In the genomic region with DNA sequence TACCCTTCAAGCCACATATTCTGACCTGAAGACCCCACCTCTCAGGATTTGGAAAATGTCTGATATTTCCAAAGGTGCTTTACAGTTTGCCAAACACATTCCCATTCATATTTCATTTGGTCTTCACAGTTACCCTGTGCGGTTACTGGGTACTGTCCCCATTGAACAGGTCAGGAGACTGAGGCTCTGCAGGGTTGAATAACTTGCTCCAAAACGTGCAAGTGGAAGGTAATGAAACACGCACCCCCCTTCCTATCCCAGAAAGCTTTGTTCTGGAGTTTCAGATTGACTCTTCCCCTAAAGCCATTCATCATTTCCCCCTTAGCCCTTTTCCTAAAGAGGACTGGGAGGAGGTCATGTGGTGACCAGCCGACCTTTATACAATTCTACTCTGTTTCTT, we compare ENCODE assay signal across 24 cellular contexts. TPM values are rescaled to one million over a fixed set of nuclear protein-coding genes. Genes with fewer than 3 reads are reported as not detected.
DNase-seq lines count a peak whose midpoint lies in the region; ATAC-seq and TF ChIP-seq lines count a peak whose summit lies in the region.
"Had no signal": no experiment of that assay in that cellular context is flagged by ENCODE, and none has a peak within 500 bp of the region (broad histone marks: within the 10 kb centered on the region; RNA-seq: fewer than 3 reads in every experiment).

No MANE protein-coding gene starts in this region.

- in situ Hi-C loops in transverse colon (cut with MboI; ENCODE audit: low pct_ligation_motif_present in 1 of 4, low pct_unique_long_range_greater_than_20kb in 1 of 4, low sequenced_read_pairs in 3 of 4) = no loop called here

- no peak for DNase-seq in activated CD4-positive, alpha-beta T cell treated with anti-CD3 and anti-CD28 coated beads, Interleukin-2, amount 10 ng/mL, durations not matched to agents 24 days and 14 days
- DNase-seq in activated CD4-positive, alpha-beta T cell treated with anti-CD3 and anti-CD28 coated beads for 1 hour = no peak
- no peak for DNase-seq in activated T-helper 1 cell treated with anti-CD3 and anti-CD28 coated beads, Interleukin-12 subunit alpha, Interleukin-12 subunit beta, Interleukin-2, Interleukin-4 antibody, amounts not matched to agents 30 ng/mL and 10 ng/mL and 1 ng/mL, durations not matched to agents 14 hours and 24 hours and 36 hours (ENCODE audit: low spot score)
- DNase-seq in epithelial cell of prostate (ENCODE audit: low read depth, low spot score) (no peak), transverse colon (no peak), caudate nucleus (lab: John Stamatoyannopoulos, UW) (no peak)
- DNase-seq: 8988T, ACHN, BE2C, DMS153, DND-41, H9, KBM-7, MV-4-11, NCI-H1105, NCI-H1436 treated with DMSO at 0.1 percent for 48 hours, NCI-H187 treated with DMSO at 0.1 percent for 48 hours, NCI-H2171 treated with DMSO at 0.1 percent for 48 hours, NCI-H345, NCI-H510A treated with DMSO at 0.1 percent for 48 hours, NCI-H748 treated with DMSO at 0.1 percent for 48 hours had no signal

- H3K36me3 ChIP-seq in transverse colon = no peaks in the 10 kb centered on the region
- H3K36me3 ChIP-seq: BE2C had no signal

- intact Hi-C loops in activated CD4-positive, alpha-beta T cell treated with anti-CD3 and anti-CD28 coated beads, Interleukin-2, amount 10 ng/mL, durations not matched to agents 24 days and 14 days (cut with micrococcal nuclease) = loop anchor here (2.0 kb wide), 1 partner anchor 22 kb away; no protein-coding TSS in a partner anchor
- intact Hi-C loops in activated T-helper 1 cell treated with anti-CD3 and anti-CD28 coated beads, Interleukin-12 subunit alpha, Interleukin-12 subunit beta, Interleukin-2, Interleukin-4 antibody, amounts not matched to agents 30 ng/mL and 10 ng/mL and 1 ng/mL, durations not matched to agents 14 hours and 24 hours and 36 hours (cut with micrococcal nuclease) = no loop called here
- intact Hi-C loops in transverse colon (cut with DNase I; ENCODE audit: low total_unique reads) = no loop called here

- peak overlapping the region; percentile 45 for H3K27ac Mint-ChIP-seq in activated CD4-positive, alpha-beta T cell treated with anti-CD3 and anti-CD28 coated beads, Interleukin-2, amount 10 ng/mL, durations not matched to agents 24 days and 14 days
- peak overlapping the region; percentile 46 for H3K27ac Mint-ChIP-seq in activated T-helper 1 cell treated with anti-CD3 and anti-CD28 coated beads, Interleukin-12 subunit alpha, Interleukin-12 subunit beta, Interleukin-2, Interleukin-4 antibody, amounts not matched to agents 30 ng/mL and 10 ng/mL and 1 ng/mL, durations not matched to agents 14 hours and 24 hours and 36 hours
- H3K27ac Mint-ChIP-seq: GM23338, H9 had no signal

- H3K9me3 ChIP-seq in transverse colon = no peaks in the 10 kb centered on the region
- H3K9me3 ChIP-seq: BE2C had no signal

- H3K27ac ChIP-seq in epithelial cell of prostate = peak overlapping the region; percentile 12
- H3K27ac ChIP-seq in transverse colon = peak overlapping the region; percentile 11 to 72 (median 72)
- H3K27ac ChIP-seq in caudate nucleus (ENCODE audit: low read depth, low read length) = no peak overlapping the region

- peaks cover 36% of the 10 kb centered on the region for H3K36me3 Mint-ChIP-seq in activated CD4-positive, alpha-beta T cell treated with anti-CD3 and anti-CD28 coated beads, Interleukin-2, amount 10 ng/mL, durations not matched to agents 24 days and 14 days (ENCODE audit: low read depth)
- H3K36me3 Mint-ChIP-seq in activated T-helper 1 cell treated with anti-CD3 and anti-CD28 coated beads, Interleukin-12 subunit alpha, Interleukin-12 subunit beta, Interleukin-2, Interleukin-4 antibody, amounts not matched to agents 30 ng/mL and 10 ng/mL and 1 ng/mL, durations not matched to agents 14 hours and 24 hours and 36 hours (ENCODE audit: low read depth) = peaks cover 42% of the 10 kb centered on the region

- H3K27me3 ChIP-seq in transverse colon = no peaks in the 10 kb centered on the region
- H3K27me3 ChIP-seq: BE2C had no signal

- TF ChIP-seq POLR2A in transverse colon (IDR thresholded peaks at IDR 0.05) = no peak

- H3K9me3 Mint-ChIP-seq in activated CD4-positive, alpha-beta T cell treated with anti-CD3 and anti-CD28 coated beads, Interleukin-2, amount 10 ng/mL, durations not matched to agents 24 days and 14 days = no peaks in the 10 kb centered on the region
- H3K9me3 Mint-ChIP-seq in activated T-helper 1 cell treated with anti-CD3 and anti-CD28 coated beads, Interleukin-12 subunit alpha, Interleukin-12 subunit beta, Interleukin-2, Interleukin-4 antibody, amounts not matched to agents 30 ng/mL and 10 ng/mL and 1 ng/mL, durations not matched to agents 14 hours and 24 hours and 36 hours = no peaks in the 10 kb centered on the region
- H3K9me3 Mint-ChIP-seq: CD14-positive monocyte, GM23338, H9 had no signal

- TF ChIP-seq EP300 in transverse colon (IDR thresholded peaks at IDR 0.05; ENCODE audit: low read depth) = no peak

- no peak for TF ChIP-seq CTCF in transverse colon (IDR thresholded peaks at IDR 0.05)

- peaks cover 75% of the 10 kb centered on the region for H3K4me1 Mint-ChIP-seq in activated CD4-positive, alpha-beta T cell treated with anti-CD3 and anti-CD28 coated beads, Interleukin-2, amount 10 ng/mL, durations not matched to agents 24 days and 14 days
- H3K4me1 Mint-ChIP-seq in activated T-helper 1 cell treated with anti-CD3 and anti-CD28 coated beads, Interleukin-12 subunit alpha, Interleukin-12 subunit beta, Interleukin-2, Interleukin-4 antibody, amounts not matched to agents 30 ng/mL and 10 ng/mL and 1 ng/mL, durations not matched to agents 14 hours and 24 hours and 36 hours (ENCODE audit: low read depth) = peaks cover 88% of the 10 kb centered on the region

- no peak overlapping the region for H3K4me3 Mint-ChIP-seq in activated CD4-positive, alpha-beta T cell treated with anti-CD3 and anti-CD28 coated beads, Interleukin-2, amount 10 ng/mL, durations not matched to agents 24 days and 14 days
- H3K4me3 Mint-ChIP-seq in activated T-helper 1 cell treated with anti-CD3 and anti-CD28 coated beads, Interleukin-12 subunit alpha, Interleukin-12 subunit beta, Interleukin-2, Interleukin-4 antibody, amounts not matched to agents 30 ng/mL and 10 ng/mL and 1 ng/mL, durations not matched to agents 14 hours and 24 hours and 36 hours = no peak overlapping the region
- H3K4me3 Mint-ChIP-seq: CD14-positive monocyte, GM23338, H9 had no signal

- peaks cover 23 to 87% (median 54%) of the 10 kb centered on the region in 4 donors for H3K4me1 ChIP-seq in transverse colon
- H3K4me1 ChIP-seq: BE2C had no signal

- ATAC-seq in GM21360 (IDR thresholded peaks at IDR 0.05; ENCODE audit: unreplicated experiment) = no peak
- ATAC-seq: GM23338 had no signal

- 77% methylated on average over 4 of the region's 4 CpGs; no CpG with 5 or more reads in 1 of the 2 donors for WGBS in transverse colon (ENCODE audit: low coverage in 1 of 2), 2 donors

- H3K27me3 Mint-ChIP-seq in activated CD4-positive, alpha-beta T cell treated with anti-CD3 and anti-CD28 coated beads, Interleukin-2, amount 10 ng/mL, durations not matched to agents 24 days and 14 days = no peaks in the 10 kb centered on the region
- no peaks in the 10 kb centered on the region for H3K27me3 Mint-ChIP-seq in activated T-helper 1 cell treated with anti-CD3 and anti-CD28 coated beads, Interleukin-12 subunit alpha, Interleukin-12 subunit beta, Interleukin-2, Interleukin-4 antibody, amounts not matched to agents 30 ng/mL and 10 ng/mL and 1 ng/mL, durations not matched to agents 14 hours and 24 hours and 36 hours (ENCODE audit: insufficient read depth)

- no peak overlapping the region for H3K4me3 ChIP-seq in transverse colon
- H3K4me3 ChIP-seq: GM23338 had no signal

RNA-seq across cellular contexts. Expression of a gene that starts 18.8 kb away (rescaled TPM):
- 501 and 510 TPM in 2 replicates for total RNA-seq in activated CD4-positive, alpha-beta T cell treated with anti-CD3 and anti-CD28 coated beads, Interleukin-2, amount 10 ng/mL, durations not matched to agents 24 days and 14 days
- 595 and 619 TPM in 2 replicates for total RNA-seq in activated T-helper 1 cell treated with anti-CD3 and anti-CD28 coated beads, Interleukin-12 subunit alpha, Interleukin-12 subunit beta, Interleukin-2, Interleukin-4 antibody, amounts not matched to agents 30 ng/mL and 10 ng/mL and 1 ng/mL, durations not matched to agents 14 hours and 24 hours and 36 hours
- total RNA-seq in transverse colon = 100 to 1,000 TPM; 309 to 483 (median 316) TPM
